In the genomic region with DNA sequence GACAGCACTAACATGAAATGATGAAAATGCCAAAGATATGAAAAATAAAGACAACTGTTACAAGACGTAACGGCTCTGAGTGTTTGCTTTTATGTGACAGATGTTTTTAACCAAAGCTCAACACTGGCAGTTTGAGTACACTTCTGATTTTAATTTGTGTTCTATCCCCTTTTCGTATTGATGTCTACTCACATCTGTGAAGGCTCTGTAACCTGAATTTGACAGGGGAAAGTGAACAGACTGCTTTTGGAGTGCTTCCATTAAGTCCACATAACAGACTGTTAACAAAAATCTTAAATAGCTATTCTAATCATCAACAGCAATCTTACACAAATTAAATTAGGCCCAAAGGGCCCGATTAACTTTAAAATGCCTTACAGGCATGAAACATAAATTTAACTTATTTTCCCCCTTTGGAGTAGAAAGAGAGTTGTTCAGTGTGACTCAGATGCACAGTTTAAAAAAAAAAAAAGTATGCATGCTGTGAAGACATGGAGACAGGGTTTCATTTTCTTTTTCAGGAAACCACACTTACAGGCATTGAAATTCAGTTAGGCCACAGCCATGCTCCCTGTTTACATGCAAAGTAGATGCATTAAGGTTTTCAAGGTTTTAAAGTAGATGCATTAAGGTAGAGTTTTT, we compare ENCODE assay signal across 8 cellular contexts. TPM values are rescaled to one million over a fixed set of nuclear protein-coding genes. Genes with fewer than 3 reads are reported as not detected.
A peak's percentile ranks its signal among the peaks of the same experiment; 100 is the strongest.
DNase-seq lines count a peak whose midpoint lies in the region; ATAC-seq and TF ChIP-seq lines count a peak whose summit lies in the region.

No MANE protein-coding gene starts in this region.

- WGBS in lower leg skin, 2 donors = 39 to 45% methylated on average over 4 of the region's 4 CpGs

- H3K27ac Mint-ChIP-seq in T-helper 1 cell treated with Interleukin-12 subunit alpha and Interleukin-12 subunit beta and Interleukin-4 antibody, amounts not matched to agents 30 μg/mL and 1 μg/mL, for 36 hours = peak overlapping the region; percentile 96

- peak overlapping the region; percentile 76 for H3K9ac ChIP-seq in DND-41 (ENCODE audit: low read depth, low read length)

- peaks cover 43% of the 10 kb centered on the region for H3K4me1 Mint-ChIP-seq in T-helper 1 cell treated with Interleukin-12 subunit alpha and Interleukin-12 subunit beta and Interleukin-4 antibody, amounts not matched to agents 30 μg/mL and 1 μg/mL, for 36 hours (ENCODE audit: low read depth)

- H3K36me3 ChIP-seq in DND-41 (ENCODE audit: insufficient read depth, low read length) = no peaks in the 10 kb centered on the region

- peak overlapping the region; percentile 59 for H3K4me2 ChIP-seq in DND-41 (ENCODE audit: insufficient read depth, low read length)

- ATAC-seq in DND-41 (ENCODE audit: insufficient read depth, low read depth) = peak; percentile 71
- ATAC-seq in GM19452 (IDR thresholded peaks at IDR 0.05; ENCODE audit: unreplicated experiment) = peak; percentile 82
- peak; percentile 69 for ATAC-seq in HG03457 (IDR thresholded peaks at IDR 0.05; ENCODE audit: unreplicated experiment)

- peak overlapping the region; percentile 97 for H3K27ac ChIP-seq in DND-41 (ENCODE audit: low read length)

- H3K4me1 ChIP-seq in DND-41 (ENCODE audit: insufficient read depth, low read length) = peaks cover 84% of the 10 kb centered on the region

- H3K27me3 Mint-ChIP-seq in T-helper 1 cell treated with Interleukin-12 subunit alpha and Interleukin-12 subunit beta and Interleukin-4 antibody, amounts not matched to agents 30 μg/mL and 1 μg/mL, for 36 hours (ENCODE audit: low read depth) = no peaks in the 10 kb centered on the region

- H3K4me3 Mint-ChIP-seq in T-helper 1 cell treated with Interleukin-12 subunit alpha and Interleukin-12 subunit beta and Interleukin-4 antibody, amounts not matched to agents 30 μg/mL and 1 μg/mL, for 36 hours = peak overlapping the region; percentile 66

- no peaks in the 10 kb centered on the region for H3K27me3 ChIP-seq in DND-41 (ENCODE audit: insufficient read depth, low read length, poor library complexity)

- peaks cover 5% of the 10 kb centered on the region for H3K9me3 Mint-ChIP-seq in T-helper 1 cell treated with Interleukin-12 subunit alpha and Interleukin-12 subunit beta and Interleukin-4 antibody, amounts not matched to agents 30 μg/mL and 1 μg/mL, for 36 hours

- TF ChIP-seq CTCF in DND-41 (IDR thresholded peaks at IDR 0.05; ENCODE audit: borderline replicate concordance, extremely low read depth, low read length, poor library complexity, severe bottlenecking) = no peak
- no peak for TF ChIP-seq CTCF in lower leg skin (IDR thresholded peaks at IDR 0.05)

- peaks cover 15% of the 10 kb centered on the region; the same call in 1 of the 2 replicates for H3K79me2 ChIP-seq in DND-41 (ENCODE audit: insufficient read depth, low read length)

- TF ChIP-seq POLR2A in lower leg skin (IDR thresholded peaks at IDR 0.05) = no peak

- no peaks in the 10 kb centered on the region for H3K9me3 ChIP-seq in DND-41 (ENCODE audit: insufficient read depth, low read length, severe bottlenecking)

- no peaks in the 10 kb centered on the region for H4K20me1 ChIP-seq in DND-41 (ENCODE audit: insufficient read depth, low read length)

- intact Hi-C loops in lower leg skin (cut with DNase I; ENCODE audit: low total_unique reads) = no loop called here

- H2AFZ ChIP-seq in DND-41 (ENCODE audit: low read depth, low read length) = no peak overlapping the region

- H3K36me3 Mint-ChIP-seq in T-helper 1 cell treated with Interleukin-12 subunit alpha and Interleukin-12 subunit beta and Interleukin-4 antibody, amounts not matched to agents 30 μg/mL and 1 μg/mL, for 36 hours (ENCODE audit: low read depth) = peaks cover 15% of the 10 kb centered on the region

- DNase-seq in DND-41 (peak; percentile 78), myocyte (ENCODE audit: low read depth) (peak; percentile 59), NCI-H2227 treated with DMSO at 0.1 percent for 48 hours (lab: John Stamatoyannopoulos, UW) (no peak), lower leg skin (ENCODE audit: low spot score in 2 of 2) (no peak), GOT3 (lab: John Stamatoyannopoulos, UW) (no peak)

- H3K4me3 ChIP-seq in DND-41 (ENCODE audit: low read depth in 1 of 2, low read length in 2 of 2) (peak overlapping the region in 1 of 2 experiments; percentile 36; a peak in 1 of 4 replicates), lower leg skin (ENCODE audit: low read depth, poor library complexity, severe bottlenecking) (no peak overlapping the region)

RNA-seq across cellular contexts. Expression of a gene that starts 16.3 kb away (rescaled TPM):
- total RNA-seq in myocyte = 32.3 and 43.6 TPM in 2 replicates
- polyA plus RNA-seq in myocyte (2012) = 21.9 TPM
- 10 to 100 TPM; 22.8 to 47.9 (median 25.1) TPM for total RNA-seq in lower leg skin

RNA-seq across cellular contexts. Expression of a gene that starts 49.8 kb away (rescaled TPM):
- total RNA-seq in myocyte (0.31 TPM in 1 of 2 replicates, not detected in the other), lower leg skin (under 1 TPM in 2 of 4 donors, not detected in 2; 0.49 to 0.61 TPM)
- polyA plus RNA-seq in myocyte (2012) = 0.09 TPM

Comparison
In these comparisons a context has a peak if more than half of its experiments do, and no peak if none do; other contexts are left out.
1. DNase-seq: peak in DND-41 (single experiment) and myocyte (single experiment); none in NCI-H2227 treated with DMSO at 0.1 percent for 48 hours (single experiment), lower leg skin (0 of 2) and GOT3 (single experiment).
2. Peak in every context shown above with its lines, with median percentiles within 50 percentile points of each other: ATAC-seq.